8 cellular contexts compared by ENCODE assay signal in genomic region chr5:132227485-132228240, GRCh38. TPM values are rescaled to one million over a fixed set of nuclear protein-coding genes. Genes with fewer than 3 reads are reported as not detected.
DNase-seq lines count a peak whose midpoint lies in the region; ATAC-seq, FAIRE-seq and TF ChIP-seq lines count a peak whose summit lies in the region.

Gene P4HA2 (minus strand): TSS chr5:132227853. CDS start chr5:132218626, 9,227 bp downstream.

- H3K4me2 ChIP-seq in endothelial cell of umbilical vein (ENCODE audit: insufficient read depth, low read length) = peak within 1 kb of the TSS; percentile 44
- H3K4me2 ChIP-seq in mesenchymal stem cell (ENCODE audit: low read length, poor library complexity, severe bottlenecking) = peak within 1 kb of the TSS; percentile 55

- H3K4me1 Mint-ChIP-seq in activated CD8-positive, alpha-beta T cell treated with anti-CD3 and anti-CD28 coated beads for 36 hours (ENCODE audit: low read depth) = peaks cover 10% of the 10 kb centered on the region

- peaks cover 27% of the 10 kb centered on the region for H3K27me3 Mint-ChIP-seq in activated CD8-positive, alpha-beta T cell treated with anti-CD3 and anti-CD28 coated beads for 36 hours

- H3K9me3 ChIP-seq in endothelial cell of umbilical vein (replicated peaks; ENCODE audit: control insufficient read depth, insufficient read depth, low read length) (no peaks in the 10 kb centered on the region), mesenchymal stem cell (ENCODE audit: control insufficient read depth, low read length) (no peaks in the 10 kb centered on the region)

- H3K18ac ChIP-seq in mesenchymal stem cell (ENCODE audit: low read depth in 1 of 2, low read length in 2 of 2) = peak within 1 kb of the TSS; percentile 90 to 95

- under 1% methylated on average over 81 of the region's 92 CpGs for WGBS in mesenchymal stem cell

- H4K20me1 ChIP-seq in endothelial cell of umbilical vein (replicated peaks; ENCODE audit: control insufficient read depth, extremely low read depth, insufficient read depth, low read length) = no peaks in the 10 kb centered on the region

- H4K8ac ChIP-seq in mesenchymal stem cell (ENCODE audit: low read length) = peak within 1 kb of the TSS; percentile 96

- intact Hi-C loops in activated CD8-positive, alpha-beta T cell treated with anti-CD3 and anti-CD28 coated beads for 36 hours (cut with micrococcal nuclease) = no loop called here
- intact Hi-C loops in endothelial cell of umbilical vein (cut with micrococcal nuclease) = loop anchor here (1.0 to 2.0 kb wide), 5 partner anchors 12 to 163 kb away; no protein-coding TSS in a partner anchor

- H4K91ac ChIP-seq in mesenchymal stem cell (ENCODE audit: low read length) = peak within 1 kb of the TSS; percentile 87

- H3K9me1 ChIP-seq in endothelial cell of umbilical vein (replicated peaks; ENCODE audit: control insufficient read depth, extremely low read depth, insufficient read depth, low read length) = no peaks in the 10 kb centered on the region

- peak within 1 kb of the TSS; percentile 62 for H2AK5ac ChIP-seq in mesenchymal stem cell (ENCODE audit: low read length, severe bottlenecking)

- H2BK15ac ChIP-seq in mesenchymal stem cell (ENCODE audit: low read depth, poor library complexity, severe bottlenecking) = peak within 1 kb of the TSS; percentile 87

- peak within 1 kb of the TSS; percentile 60 for H3K4me3 Mint-ChIP-seq in activated CD8-positive, alpha-beta T cell treated with anti-CD3 and anti-CD28 coated beads for 36 hours

- H3K79me1 ChIP-seq in mesenchymal stem cell (replicated peaks; ENCODE audit: low read length, poor library complexity, severe bottlenecking) = peaks cover 24% of the 10 kb centered on the region

- H3K9ac ChIP-seq in endothelial cell of umbilical vein (replicated peaks; ENCODE audit: extremely low read depth, insufficient read depth, low read length) (peak within 1 kb of the TSS; percentile 73), mesenchymal stem cell (ENCODE audit: low read length) (peak within 1 kb of the TSS; percentile 85)

- FAIRE-seq in endothelial cell of umbilical vein (lab: Jason Lieb, UNC) = peak; percentile 12

- POLR2A ChIA-PET in activated CD8-positive, alpha-beta T cell treated with anti-CD3 and anti-CD28 coated beads for 36 hours (lab: Charles Lee) = no interaction called here
- POLR2A ChIA-PET in endothelial cell of umbilical vein (lab: Charles Lee) = interaction anchor here (1.0 kb wide), 1 partner anchor 12 kb away, joined by 3 read pairs; no protein-coding TSS in a partner anchor

- H2BK5ac ChIP-seq in mesenchymal stem cell (ENCODE audit: low read depth, low read length, poor library complexity, severe bottlenecking) = peak within 1 kb of the TSS; percentile 39

- CTCF ChIA-PET in activated CD8-positive, alpha-beta T cell treated with anti-CD3 and anti-CD28 coated beads for 36 hours (lab: Charles Lee) = interaction anchor here (0.9 to 8.8 kb wide), 5 partner anchors 11 to 435 kb away, joined by 3 to 65 read pairs (median 3); no protein-coding TSS in a partner anchor
- CTCF ChIA-PET in endothelial cell of umbilical vein (lab: Charles Lee) = interaction anchor here (0.6 to 3.8 kb wide), 9 partner anchors 10 to 163 kb away, joined by 3 to 39 read pairs (median 5); partner anchors contain the start of gene SLC22A5

- H2BK12ac ChIP-seq in mesenchymal stem cell (ENCODE audit: low read length in 2 of 2) = peak within 1 kb of the TSS in 1 of 2 experiments; percentile 68

- H3K36me3 ChIP-seq in ACC112 (ENCODE audit: insufficient read depth, low read length) (no peaks in the 10 kb centered on the region), endothelial cell of umbilical vein (ENCODE audit: control insufficient read depth in 2 of 2, extremely low read depth in 1 of 2, insufficient read depth in 2 of 2, low read length in 2 of 2) (no peaks in the 10 kb centered on the region), mesenchymal stem cell (ENCODE audit: control insufficient read depth in 1 of 2, insufficient read depth in 2 of 2, low read depth in 1 of 2, low read length in 2 of 2) (no peaks in the 10 kb centered on the region)

- peaks cover 36% of the 10 kb centered on the region for H3K4me1 ChIP-seq in ACC112 (ENCODE audit: control insufficient read depth, insufficient read depth, low read length, unreplicated experiment)
- H3K4me1 ChIP-seq in endothelial cell of umbilical vein (ENCODE audit: control insufficient read depth, extremely low read depth, insufficient read depth, low read length) = no peaks in the 10 kb centered on the region
- H3K4me1 ChIP-seq in mesenchymal stem cell (ENCODE audit: control insufficient read depth, insufficient read depth, low read depth, low read length) = peaks cover 22% of the 10 kb centered on the region

- peak within 1 kb of the TSS; percentile 88 for H3K4me3 ChIP-seq in ACC112 (ENCODE audit: low read depth, low read length)
- peak within 1 kb of the TSS; percentile 44 to 61 (median 46) for H3K4me3 ChIP-seq in endothelial cell of umbilical vein (replicated peaks in 1 of 3; ENCODE audit: insufficient read depth in 1 of 3, low read depth in 1 of 3, low read length in 3 of 3)
- peak within 1 kb of the TSS; percentile 76 to 82 for H3K4me3 ChIP-seq in mesenchymal stem cell (ENCODE audit: insufficient read depth in 1 of 2, low read depth in 1 of 2, low read length in 2 of 2)

- dilution Hi-C loops in endothelial cell of umbilical vein (cut with MboI; ENCODE audit: extremely low pct_ligation_motif_present, low sequenced_read_pairs) = no loop called here

- H3K27ac Mint-ChIP-seq in activated CD8-positive, alpha-beta T cell treated with anti-CD3 and anti-CD28 coated beads for 36 hours = no peak within 1 kb of the TSS

- peak; percentile 10 for DNase-seq in NCI-H2171 treated with DMSO at 0.1 percent for 48 hours (lab: John Stamatoyannopoulos, UW)
- peak; percentile 66 for DNase-seq in activated CD8-positive, alpha-beta T cell treated with anti-CD3 and anti-CD28 coated beads for 36 hours
- peak; percentile 71 for DNase-seq in endothelial cell of umbilical vein (ENCODE audit: low read depth, low spot score)
- DNase-seq in mesenchymal stem cell = peak; percentile 79
- DNase-seq in stimulated activated CD8-positive, alpha-beta memory T cell treated with anti-CD3 and anti-CD28 coated beads, Interleukin-4, amount 100 ng/mL, for 24 hours (ENCODE audit: low read depth) = peak; percentile 37

- TF ChIP-seq CTCF in activated CD8-positive, alpha-beta T cell treated with anti-CD3 and anti-CD28 coated beads for 36 hours (IDR thresholded peaks at IDR 0.05) = no peak
- no peak for TF ChIP-seq CTCF in endothelial cell of umbilical vein (IDR thresholded peaks at IDR 0.05; ENCODE audit: extremely low read depth in 1 of 2, insufficient read depth in 1 of 2, low read depth in 1 of 2, low read length in 2 of 2)

- H3K14ac ChIP-seq in mesenchymal stem cell (ENCODE audit: low read length in 2 of 2) = peak within 1 kb of the TSS in 1 of 2 experiments; percentile 53

- no peaks in the 10 kb centered on the region for H3K27me3 ChIP-seq in ACC112 (ENCODE audit: insufficient read depth, low read length)
- peaks cover 0 to 1% of the 10 kb centered on the region in 2 experiments for H3K27me3 ChIP-seq in endothelial cell of umbilical vein (ENCODE audit: control insufficient read depth in 2 of 2, insufficient read depth in 2 of 2, low read length in 2 of 2)
- peaks cover 0 to 4% of the 10 kb centered on the region in 2 experiments for H3K27me3 ChIP-seq in mesenchymal stem cell (ENCODE audit: control insufficient read depth in 1 of 2, insufficient read depth in 1 of 2, low read length in 2 of 2)

- no peaks in the 10 kb centered on the region for H3K9me3 Mint-ChIP-seq in activated CD8-positive, alpha-beta T cell treated with anti-CD3 and anti-CD28 coated beads for 36 hours

- TSS peak; percentile 60 for BruUV-seq in endothelial cell of umbilical vein (replicated peaks; lab: Mats Ljungman, UMichigan)

- H3K4ac ChIP-seq in mesenchymal stem cell (ENCODE audit: low read depth in 1 of 2, low read length in 2 of 2) = peak within 1 kb of the TSS; percentile 74 to 93

- ATAC-seq in GM18498 (IDR thresholded peaks at IDR 0.05; ENCODE audit: unreplicated experiment) (peak; percentile 95), HG02884 (IDR thresholded peaks at IDR 0.05; ENCODE audit: unreplicated experiment) (peak; percentile 85)
- peak; percentile 86 for ATAC-seq in activated CD8-positive, alpha-beta T cell treated with anti-CD3 and anti-CD28 coated beads for 36 hours

- H3K23ac ChIP-seq in mesenchymal stem cell (ENCODE audit: low read length in 2 of 2) = no peak within 1 kb of the TSS

- H2AFZ ChIP-seq in ACC112 (ENCODE audit: low read length, unreplicated experiment) = peak within 1 kb of the TSS; percentile 68
- H2AFZ ChIP-seq in endothelial cell of umbilical vein (ENCODE audit: low read depth, low read length) = peak within 1 kb of the TSS; percentile 80
- peak within 1 kb of the TSS; percentile 89 for H2AFZ ChIP-seq in mesenchymal stem cell (ENCODE audit: low read depth, low read length)

- H3K36me3 Mint-ChIP-seq in activated CD8-positive, alpha-beta T cell treated with anti-CD3 and anti-CD28 coated beads for 36 hours (ENCODE audit: low read depth) = no peaks in the 10 kb centered on the region

- peaks cover 43% of the 10 kb centered on the region for H3K79me2 ChIP-seq in ACC112 (ENCODE audit: control insufficient read depth, insufficient read depth, low read length, unreplicated experiment)
- no peaks in the 10 kb centered on the region for H3K79me2 ChIP-seq in endothelial cell of umbilical vein (ENCODE audit: control insufficient read depth, insufficient read depth, low read length)

- TF ChIP-seq POLR2A in endothelial cell of umbilical vein (IDR thresholded peaks at IDR 0.05; ENCODE audit: low read depth, low read length) = peak; percentile 56

- H2BK120ac ChIP-seq in mesenchymal stem cell (ENCODE audit: low read depth, low read length) = peak within 1 kb of the TSS; percentile 29

- H3K27ac ChIP-seq in ACC112 (ENCODE audit: low read depth, low read length) (peak within 1 kb of the TSS; percentile 51), endothelial cell of umbilical vein (ENCODE audit: insufficient read depth, low read depth, low read length) (peak within 1 kb of the TSS; percentile 28), mesenchymal stem cell (ENCODE audit: low read length, poor library complexity, severe bottlenecking) (no peak within 1 kb of the TSS)

TF ChIP-seq in endothelial cell of umbilical vein, 7 proteins besides CTCF, POLR2A, EP300 and RAD21 (continues in another document):
- peak; percentile 71 for TF ChIP-seq POLR2AphosphoS5 (IDR thresholded peaks at IDR 0.05; ENCODE audit: insufficient read depth, low read depth, low read length)

RNA-seq across cellular contexts. Expression of gene P4HA2, which starts in this region (rescaled TPM):
- total RNA-seq in activated CD8-positive, alpha-beta T cell treated with anti-CD3 and anti-CD28 coated beads for 36 hours = 10 to 100 TPM; 17.3 to 18.6 TPM
- total RNA-seq in endothelial cell of umbilical vein = 37.4 and 37.6 TPM in 2 replicates
- 58.7 and 67.1 TPM in 2 replicates for polyA plus RNA-seq in endothelial cell of umbilical vein
- 47.2 and 48.0 TPM in 2 replicates for polyA plus RNA-seq in endothelial cell of umbilical vein (2011; cell fraction: cytosol; rRNA removed)
- polyA plus RNA-seq in endothelial cell of umbilical vein (2011; cell fraction: nucleus; rRNA removed) = 46.7 and 48.4 TPM in 2 replicates
- polyA plus RNA-seq in endothelial cell of umbilical vein (2012) = 48.9 and 64.0 TPM in 2 replicates
- polyA minus RNA-seq in endothelial cell of umbilical vein = 66.9 and 75.4 TPM in 2 replicates
- polyA minus RNA-seq in endothelial cell of umbilical vein (2011; cell fraction: cytosol; rRNA and poly(A)+ RNA removed) = 9.8 TPM
- polyA minus RNA-seq in endothelial cell of umbilical vein (2011; cell fraction: nucleus; rRNA and poly(A)+ RNA removed) = 19.0 and 19.4 TPM in 2 replicates
- polyA plus RNA-seq in mesenchymal stem cell (2013, experiment 1 of 2) = 110 TPM
- polyA plus RNA-seq in mesenchymal stem cell (2013, experiment 2 of 2) = 108 TPM

Comparison
In these comparisons a context has a peak if more than half of its experiments do, and no peak if none do; other contexts are left out.
1. DNase-seq: peak in every context shown above with its lines; median percentile 79 in mesenchymal stem cell; 71 in endothelial cell of umbilical vein; 66 in activated CD8-positive, alpha-beta T cell treated with anti-CD3 and anti-CD28 coated beads for 36 hours; 37 in stimulated activated CD8-positive, alpha-beta memory T cell treated with anti-CD3 and anti-CD28 coated beads, Interleukin-4, amount 100 ng/mL, for 24 hours; 10 in NCI-H2171 treated with DMSO at 0.1 percent for 48 hours.